2 cellular contexts compared by ENCODE assay signal in the genomic region with DNA sequence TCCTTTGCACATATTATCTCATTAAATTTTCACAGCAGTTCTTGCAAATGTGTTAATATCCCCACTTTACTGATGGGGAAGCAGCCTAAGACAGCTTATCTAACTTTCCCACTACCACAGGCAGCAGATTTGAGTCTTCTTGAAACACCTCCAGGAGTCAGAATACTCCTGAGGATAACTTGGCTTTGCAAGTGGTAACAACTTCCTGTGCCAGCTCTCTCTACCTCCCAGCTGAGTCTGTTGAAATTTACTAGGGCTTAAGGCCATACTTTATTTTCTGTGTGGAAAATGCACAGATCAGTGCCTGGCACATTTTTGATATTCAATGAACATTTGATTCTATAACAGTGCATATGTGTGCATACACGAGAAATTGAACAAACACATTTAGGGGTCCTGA.
TF ChIP-seq lines count a peak whose summit lies in the region.

No MANE protein-coding gene starts in this region.

TF ChIP-seq in GM23338, 12 proteins besides CTCF, POLR2A, EP300 and RAD21 (continues in another document):
- TF ChIP-seq EZH2 (IDR thresholded peaks at IDR 0.05; ENCODE audit: low read depth, unreplicated experiment) = no peak
- no peak for TF ChIP-seq CREB1 (CRISPR knock-in tag; IDR thresholded peaks at IDR 0.05; ENCODE audit: low read depth)
- no peak for TF ChIP-seq JUNB (IDR thresholded peaks at IDR 0.05; ENCODE audit: unreplicated experiment)
- TF ChIP-seq NANOG (IDR thresholded peaks at IDR 0.05; ENCODE audit: borderline replicate concordance) = no peak
- TF ChIP-seq, protein P1, sequence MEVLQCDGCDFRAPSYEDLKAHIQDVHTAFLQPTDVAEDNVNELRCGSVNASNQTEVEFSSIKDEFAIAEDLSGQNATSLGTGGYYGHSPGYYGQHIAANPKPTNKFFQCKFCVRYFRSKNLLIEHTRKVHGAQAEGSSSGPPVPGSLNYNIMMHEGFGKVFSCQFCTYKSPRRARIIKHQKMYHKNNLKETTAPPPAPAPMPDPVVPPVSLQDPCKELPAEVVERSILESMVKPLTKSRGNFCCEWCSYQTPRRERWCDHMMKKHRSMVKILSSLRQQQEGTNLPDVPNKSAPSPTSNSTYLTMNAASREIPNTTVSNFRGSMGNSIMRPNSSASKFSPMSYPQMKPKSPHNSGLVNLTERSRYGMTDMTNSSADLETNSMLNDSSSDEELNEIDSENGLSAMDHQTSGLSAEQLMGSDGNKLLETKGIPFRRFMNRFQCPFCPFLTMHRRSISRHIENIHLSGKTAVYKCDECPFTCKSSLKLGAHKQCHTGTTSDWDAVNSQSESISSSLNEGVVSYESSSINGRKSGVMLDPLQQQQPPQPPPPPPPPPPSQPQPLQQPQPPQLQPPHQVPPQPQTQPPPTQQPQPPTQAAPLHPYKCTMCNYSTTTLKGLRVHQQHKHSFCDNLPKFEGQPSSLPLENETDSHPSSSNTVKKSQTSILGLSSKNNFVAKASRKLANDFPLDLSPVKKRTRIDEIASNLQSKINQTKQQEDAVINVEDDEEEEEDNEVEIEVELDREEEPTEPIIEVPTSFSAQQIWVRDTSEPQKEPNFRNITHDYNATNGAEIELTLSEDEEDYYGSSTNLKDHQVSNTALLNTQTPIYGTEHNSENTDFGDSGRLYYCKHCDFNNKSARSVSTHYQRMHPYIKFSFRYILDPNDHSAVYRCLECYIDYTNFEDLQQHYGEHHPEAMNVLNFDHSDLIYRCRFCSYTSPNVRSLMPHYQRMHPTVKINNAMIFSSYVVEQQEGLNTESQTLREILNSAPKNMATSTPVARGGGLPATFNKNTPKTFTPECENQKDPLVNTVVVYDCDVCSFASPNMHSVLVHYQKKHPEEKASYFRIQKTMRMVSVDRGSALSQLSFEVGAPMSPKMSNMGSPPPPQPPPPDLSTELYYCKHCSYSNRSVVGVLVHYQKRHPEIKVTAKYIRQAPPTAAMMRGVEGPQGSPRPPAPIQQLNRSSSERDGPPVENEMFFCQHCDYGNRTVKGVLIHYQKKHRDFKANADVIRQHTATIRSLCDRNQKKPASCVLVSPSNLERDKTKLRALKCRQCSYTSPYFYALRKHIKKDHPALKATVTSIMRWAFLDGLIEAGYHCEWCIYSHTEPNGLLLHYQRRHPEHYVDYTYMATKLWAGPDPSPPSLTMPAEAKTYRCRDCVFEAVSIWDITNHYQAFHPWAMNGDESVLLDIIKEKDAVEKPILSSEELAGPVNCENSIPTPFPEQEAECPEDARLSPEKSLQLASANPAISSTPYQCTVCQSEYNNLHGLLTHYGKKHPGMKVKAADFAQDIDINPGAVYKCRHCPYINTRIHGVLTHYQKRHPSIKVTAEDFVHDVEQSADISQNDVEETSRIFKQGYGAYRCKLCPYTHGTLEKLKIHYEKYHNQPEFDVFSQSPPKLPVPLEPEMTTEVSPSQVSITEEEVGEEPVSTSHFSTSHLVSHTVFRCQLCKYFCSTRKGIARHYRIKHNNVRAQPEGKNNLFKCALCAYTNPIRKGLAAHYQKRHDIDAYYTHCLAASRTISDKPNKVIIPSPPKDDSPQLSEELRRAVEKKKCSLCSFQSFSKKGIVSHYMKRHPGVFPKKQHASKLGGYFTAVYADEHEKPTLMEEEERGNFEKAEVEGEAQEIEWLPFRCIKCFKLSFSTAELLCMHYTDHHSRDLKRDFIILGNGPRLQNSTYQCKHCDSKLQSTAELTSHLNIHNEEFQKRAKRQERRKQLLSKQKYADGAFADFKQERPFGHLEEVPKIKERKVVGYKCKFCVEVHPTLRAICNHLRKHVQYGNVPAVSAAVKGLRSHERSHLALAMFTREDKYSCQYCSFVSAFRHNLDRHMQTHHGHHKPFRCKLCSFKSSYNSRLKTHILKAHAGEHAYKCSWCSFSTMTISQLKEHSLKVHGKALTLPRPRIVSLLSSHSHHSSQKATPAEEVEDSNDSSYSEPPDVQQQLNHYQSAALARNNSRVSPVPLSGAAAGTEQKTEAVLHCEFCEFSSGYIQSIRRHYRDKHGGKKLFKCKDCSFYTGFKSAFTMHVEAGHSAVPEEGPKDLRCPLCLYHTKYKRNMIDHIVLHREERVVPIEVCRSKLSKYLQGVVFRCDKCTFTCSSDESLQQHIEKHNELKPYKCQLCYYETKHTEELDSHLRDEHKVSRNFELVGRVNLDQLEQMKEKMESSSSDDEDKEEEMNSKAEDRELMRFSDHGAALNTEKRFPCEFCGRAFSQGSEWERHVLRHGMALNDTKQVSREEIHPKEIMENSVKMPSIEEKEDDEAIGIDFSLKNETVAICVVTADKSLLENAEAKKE (CRISPR knock-in tag; IDR thresholded peaks at IDR 0.05) = no peak
- TF ChIP-seq ZNF114 (CRISPR knock-in tag; IDR thresholded peaks at IDR 0.05) = no peak
- TF ChIP-seq, protein P2, sequence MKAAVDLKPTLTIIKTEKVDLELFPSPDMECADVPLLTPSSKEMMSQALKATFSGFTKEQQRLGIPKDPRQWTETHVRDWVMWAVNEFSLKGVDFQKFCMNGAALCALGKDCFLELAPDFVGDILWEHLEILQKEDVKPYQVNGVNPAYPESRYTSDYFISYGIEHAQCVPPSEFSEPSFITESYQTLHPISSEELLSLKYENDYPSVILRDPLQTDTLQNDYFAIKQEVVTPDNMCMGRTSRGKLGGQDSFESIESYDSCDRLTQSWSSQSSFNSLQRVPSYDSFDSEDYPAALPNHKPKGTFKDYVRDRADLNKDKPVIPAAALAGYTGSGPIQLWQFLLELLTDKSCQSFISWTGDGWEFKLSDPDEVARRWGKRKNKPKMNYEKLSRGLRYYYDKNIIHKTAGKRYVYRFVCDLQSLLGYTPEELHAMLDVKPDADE (IDR thresholded peaks at IDR 0.05) = no peak
- TF ChIP-seq EZH2phosphoT487 (IDR thresholded peaks at IDR 0.05; ENCODE audit: unreplicated experiment) = no peak
- no peak for TF ChIP-seq POLR2AphosphoS5 (IDR thresholded peaks at IDR 0.05; ENCODE audit: low read depth)
- TF ChIP-seq, protein P3, sequence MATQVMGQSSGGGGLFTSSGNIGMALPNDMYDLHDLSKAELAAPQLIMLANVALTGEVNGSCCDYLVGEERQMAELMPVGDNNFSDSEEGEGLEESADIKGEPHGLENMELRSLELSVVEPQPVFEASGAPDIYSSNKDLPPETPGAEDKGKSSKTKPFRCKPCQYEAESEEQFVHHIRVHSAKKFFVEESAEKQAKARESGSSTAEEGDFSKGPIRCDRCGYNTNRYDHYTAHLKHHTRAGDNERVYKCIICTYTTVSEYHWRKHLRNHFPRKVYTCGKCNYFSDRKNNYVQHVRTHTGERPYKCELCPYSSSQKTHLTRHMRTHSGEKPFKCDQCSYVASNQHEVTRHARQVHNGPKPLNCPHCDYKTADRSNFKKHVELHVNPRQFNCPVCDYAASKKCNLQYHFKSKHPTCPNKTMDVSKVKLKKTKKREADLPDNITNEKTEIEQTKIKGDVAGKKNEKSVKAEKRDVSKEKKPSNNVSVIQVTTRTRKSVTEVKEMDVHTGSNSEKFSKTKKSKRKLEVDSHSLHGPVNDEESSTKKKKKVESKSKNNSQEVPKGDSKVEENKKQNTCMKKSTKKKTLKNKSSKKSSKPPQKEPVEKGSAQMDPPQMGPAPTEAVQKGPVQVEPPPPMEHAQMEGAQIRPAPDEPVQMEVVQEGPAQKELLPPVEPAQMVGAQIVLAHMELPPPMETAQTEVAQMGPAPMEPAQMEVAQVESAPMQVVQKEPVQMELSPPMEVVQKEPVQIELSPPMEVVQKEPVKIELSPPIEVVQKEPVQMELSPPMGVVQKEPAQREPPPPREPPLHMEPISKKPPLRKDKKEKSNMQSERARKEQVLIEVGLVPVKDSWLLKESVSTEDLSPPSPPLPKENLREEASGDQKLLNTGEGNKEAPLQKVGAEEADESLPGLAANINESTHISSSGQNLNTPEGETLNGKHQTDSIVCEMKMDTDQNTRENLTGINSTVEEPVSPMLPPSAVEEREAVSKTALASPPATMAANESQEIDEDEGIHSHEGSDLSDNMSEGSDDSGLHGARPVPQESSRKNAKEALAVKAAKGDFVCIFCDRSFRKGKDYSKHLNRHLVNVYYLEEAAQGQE (IDR thresholded peaks at IDR 0.05; ENCODE audit: unreplicated experiment) = no peak

TF ChIP-seq in H1, 55 proteins besides CTCF, POLR2A, EP300 and RAD21:
- TF ChIP-seq TEAD4 (IDR thresholded peaks at IDR 0.05; ENCODE audit: low read depth, low read length) = no peak
- TF ChIP-seq TAF1 (IDR thresholded peaks at IDR 0.05; ENCODE audit: low read depth, low read length) = no peak
- no peak for TF ChIP-seq CBX8 (IDR thresholded peaks at IDR 0.05; ENCODE audit: borderline replicate concordance, low read depth, low read length)
- TF ChIP-seq NRF1 (IDR thresholded peaks at IDR 0.05; ENCODE audit: low read depth, low read length) = no peak
- TF ChIP-seq BCL11A (IDR thresholded peaks at IDR 0.05; ENCODE audit: low read depth in 2 of 2, low read length in 2 of 2) = no peak
- TF ChIP-seq SUZ12 (IDR thresholded peaks at IDR 0.05; ENCODE audit: low read length) = no peak
- TF ChIP-seq TAF7 (optimal IDR thresholded peaks at IDR 0.05; ENCODE audit: borderline replicate concordance, low read depth, low read length) = no peak
- no peak for TF ChIP-seq ZNF274 (IDR thresholded peaks at IDR 0.05; ENCODE audit: borderline replicate concordance, extremely low read depth, low read length)
- TF ChIP-seq HDAC6 (IDR thresholded peaks at IDR 0.05; ENCODE audit: low read depth, low read length) = no peak
- TF ChIP-seq SP2 (IDR thresholded peaks at IDR 0.05; ENCODE audit: low read length) = no peak
- TF ChIP-seq, protein P4, sequence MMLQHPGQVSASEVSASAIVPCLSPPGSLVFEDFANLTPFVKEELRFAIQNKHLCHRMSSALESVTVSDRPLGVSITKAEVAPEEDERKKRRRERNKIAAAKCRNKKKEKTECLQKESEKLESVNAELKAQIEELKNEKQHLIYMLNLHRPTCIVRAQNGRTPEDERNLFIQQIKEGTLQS (IDR thresholded peaks at IDR 0.05; ENCODE audit: insufficient read depth, low read depth, low read length) = no peak
- TF ChIP-seq HDAC2 (IDR thresholded peaks at IDR 0.05; ENCODE audit: borderline replicate concordance in 1 of 2, low read depth in 2 of 2, low read length in 2 of 2) = no peak
- no peak for TF ChIP-seq RNF2 (IDR thresholded peaks at IDR 0.05; ENCODE audit: borderline replicate concordance, low read depth, low read length, missing control alignments, poor library complexity, severe bottlenecking)
- TF ChIP-seq POLR2AphosphoS5 (IDR thresholded peaks at IDR 0.05; ENCODE audit: low read depth, low read length) = no peak
- TF ChIP-seq BRCA1 (IDR thresholded peaks at IDR 0.05; ENCODE audit: low read depth, low read length) = no peak
